32 cellular contexts compared by ENCODE assay signal in the genomic region with DNA sequence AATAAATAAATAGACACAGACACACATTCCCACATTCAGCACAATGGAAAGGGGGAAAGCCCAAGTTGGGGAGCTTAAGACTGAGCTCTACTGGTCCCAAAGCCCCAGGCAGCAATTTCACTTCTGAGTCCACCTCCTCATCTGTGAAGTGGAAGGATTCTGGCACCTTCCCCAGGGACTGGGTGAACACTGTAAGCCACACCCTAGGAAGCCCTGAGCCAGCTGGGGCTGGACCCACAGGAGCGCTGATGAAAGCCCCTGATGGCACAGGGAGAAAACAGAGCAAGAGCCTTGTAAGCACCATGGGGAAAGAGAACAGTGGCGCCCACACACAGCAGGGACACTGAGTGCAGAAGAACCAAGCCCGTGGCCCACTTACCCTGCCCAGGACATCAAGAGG. TPM values are rescaled to one million over a fixed set of nuclear protein-coding genes. Genes with fewer than 3 reads are reported as not detected.
DNase-seq lines count a peak whose midpoint lies in the region; ATAC-seq, FAIRE-seq and TF ChIP-seq lines count a peak whose summit lies in the region.
"Had no signal": no experiment of that assay in that cellular context is flagged by ENCODE, and none has a peak within 500 bp of the region (broad histone marks: within the 10 kb centered on the region; RNA-seq: fewer than 3 reads in every experiment).

No MANE protein-coding gene starts in this region.

- POLR2A ChIA-PET in H1 (lab: Charles Lee; ENCODE audit: partially characterized antibody) = interaction anchor here (2.0 to 2.8 kb wide), 2 partner anchors 8 to 10 kb away, joined by 5 to 8 read pairs; no protein-coding TSS in a partner anchor

- H3K23me2 ChIP-seq in H1 (ENCODE audit: low read depth, low read length) = no peaks in the 10 kb centered on the region

- no peak overlapping the region for H3K4me3 ChIP-seq in MM.1S (ENCODE audit: low read length)
- no peak overlapping the region for H3K4me3 ChIP-seq in H1 (ENCODE audit: extremely low read depth in 1 of 4, insufficient read depth in 2 of 4, low read depth in 3 of 4, low read length in 4 of 4)
- H3K4me3 ChIP-seq in sigmoid colon = no peak overlapping the region
- H3K4me3 ChIP-seq: mucosa of descending colon, pancreas, SJSA1, testis had no signal

- CTCF ChIA-PET in H1 (lab: Charles Lee; ENCODE audit: partially characterized antibody) = interaction anchor here (0.8 to 3.3 kb wide), 4 partner anchors 8 to 17 kb away, joined by 3 to 21 read pairs (median 4); no protein-coding TSS in a partner anchor

- no peak for FAIRE-seq in H1 (lab: Jason Lieb, UNC)
- FAIRE-seq: bronchial epithelial cell, H54, kidney, pancreas had no signal

- H4K8ac ChIP-seq in H1 (ENCODE audit: extremely low read depth, insufficient read depth, low read length) = 0 out of 2 replicates have a peak overlapping the region, but pooled peaks have one; percentile 51

- H3K14ac ChIP-seq in H1 (ENCODE audit: insufficient read length) = no peak overlapping the region

- ATAC-seq in stimulated activated effector memory CD8-positive, alpha-beta T cell treated with anti-CD3 and anti-CD28 coated beads, Interleukin-12 subunit alpha, Interleukin-12 subunit beta, amount 100 ng/mL, for 72 hours = no peak
- no peak for ATAC-seq in HG03342 (IDR thresholded peaks at IDR 0.05; ENCODE audit: unreplicated experiment)
- no peak for ATAC-seq in HG03565 (IDR thresholded peaks at IDR 0.05; ENCODE audit: unreplicated experiment)
- ATAC-seq: activated CD4-positive, alpha-beta T cell treated with anti-CD3 and anti-CD28 coated beads for 36 hours; activated CD8-positive, alpha-beta T cell treated with anti-CD3 and anti-CD28 coated beads, Interleukin-2, amount 10 ng/mL, durations not matched to agents 7 days and 5 days; activated T-helper 17 cell treated with anti-CD3 and anti-CD28 coated beads, Interleukin-2, amount 50 U/mL, for 72 hours; mucosa of descending colon; pancreas had no signal

- WGBS in H1 (ENCODE audit: extremely low coverage in 1 of 2, insufficient coverage in 1 of 2, insufficient read length in 1 of 2, insufficient replicate concordance in 2 of 2, low coverage in 1 of 2, low lambda C conversion rate in 2 of 2, missing lambda C conversion rate in 1 of 2), 2 experiments = 86% methylated on average over 3 of the region's 3 CpGs; no CpG with 5 or more reads in 1 of the 2 experiments
- 94 to 98% methylated on average over 3 of the region's 3 CpGs for WGBS in sigmoid colon, 2 donors

- H4K20me1 ChIP-seq in MM.1S (ENCODE audit: insufficient read depth, low read length) = no peaks in the 10 kb centered on the region
- peaks cover 6 to 7% of the 10 kb centered on the region in 2 experiments for H4K20me1 ChIP-seq in H1 (replicated peaks in 1 of 2; ENCODE audit: control insufficient read depth in 1 of 2, insufficient read depth in 2 of 2, low read length in 2 of 2)

- H2AK5ac ChIP-seq in H1 (ENCODE audit: low read depth, low read length) = no peak overlapping the region

- H3K27ac ChIP-seq in MM.1S (ENCODE audit: low read length) = peak overlapping the region; percentile 97; the same call in 1 of the 2 replicates
- H3K27ac ChIP-seq in H1 (ENCODE audit: low read depth, low read length) = no peak overlapping the region
- peak overlapping the region in 3 of 4 donors; percentile 78 to 86 (median 84) for H3K27ac ChIP-seq in sigmoid colon
- H3K27ac ChIP-seq: 22Rv1, pancreas, testis, VCaP had no signal

- no peak overlapping the region for H4K91ac ChIP-seq in H1 (replicated peaks; ENCODE audit: insufficient read length, low read length)

- H3K18ac ChIP-seq in H1 (ENCODE audit: extremely low read depth, low read length) = no peak overlapping the region

- H3K9ac ChIP-seq in MM.1S (ENCODE audit: low read length) = no peak overlapping the region
- H3K9ac ChIP-seq in H1 (replicated peaks in 1 of 4; ENCODE audit: extremely low read depth in 1 of 4, low read depth in 3 of 4, low read length in 3 of 4) = no peak overlapping the region

- peaks cover 78% of the 10 kb centered on the region for H3K36me3 Mint-ChIP-seq in stimulated activated effector memory CD8-positive, alpha-beta T cell treated with anti-CD3 and anti-CD28 coated beads, Interleukin-12 subunit alpha, Interleukin-12 subunit beta, amount 100 ng/mL, for 72 hours

- no peak overlapping the region for H2BK120ac ChIP-seq in H1 (replicated peaks; ENCODE audit: low read depth, low read length)

- no peak overlapping the region for H3K4me3 Mint-ChIP-seq in stimulated activated effector memory CD8-positive, alpha-beta T cell treated with anti-CD3 and anti-CD28 coated beads, Interleukin-12 subunit alpha, Interleukin-12 subunit beta, amount 100 ng/mL, for 72 hours
- H3K4me3 Mint-ChIP-seq: activated CD4-positive, alpha-beta T cell treated with anti-CD3 and anti-CD28 coated beads for 36 hours; activated CD8-positive, alpha-beta T cell treated with anti-CD3 and anti-CD28 coated beads, Interleukin-2, amount 10 ng/mL, durations not matched to agents 7 days and 5 days; activated T-helper 17 cell treated with anti-CD3 and anti-CD28 coated beads, Interleukin-2, amount 50 U/mL, for 72 hours; CD4-positive, alpha-beta T cell; endodermal cell; nephron progenitor cell; stimulated activated naive CD8-positive, alpha-beta T cell treated with anti-CD3 and anti-CD28 coated beads, Interleukin-15, Interleukin-2, amounts not matched to agents 100 ng/mL and 50 ng/mL, for 24 hours had no signal

- no peak overlapping the region for H3K56ac ChIP-seq in H1 (replicated peaks; ENCODE audit: insufficient read length, low read depth, low read length)

- H3K27ac Mint-ChIP-seq in stimulated activated effector memory CD8-positive, alpha-beta T cell treated with anti-CD3 and anti-CD28 coated beads, Interleukin-12 subunit alpha, Interleukin-12 subunit beta, amount 100 ng/mL, for 72 hours = no peak overlapping the region
- H3K27ac Mint-ChIP-seq: activated CD4-positive, alpha-beta T cell treated with anti-CD3 and anti-CD28 coated beads for 36 hours; activated CD8-positive, alpha-beta T cell treated with anti-CD3 and anti-CD28 coated beads, Interleukin-2, amount 10 ng/mL, durations not matched to agents 7 days and 5 days; activated T-helper 17 cell treated with anti-CD3 and anti-CD28 coated beads, Interleukin-2, amount 50 U/mL, for 72 hours; CD4-positive, alpha-beta T cell; endodermal cell; nephron progenitor cell; stimulated activated naive CD8-positive, alpha-beta T cell treated with anti-CD3 and anti-CD28 coated beads, Interleukin-15, Interleukin-2, amounts not matched to agents 100 ng/mL and 50 ng/mL, for 24 hours had no signal

- peak; percentile 16 for DNase-seq in NCI-H2029 (lab: John Stamatoyannopoulos, UW)
- DNase-seq in NCI-H2029 treated with DMSO at 0.1 percent for 48 hours (lab: John Stamatoyannopoulos, UW) = no peak
- no peak for DNase-seq in MM.1S
- DNase-seq in H1 (ENCODE audit: low read depth in 1 of 2, low spot score in 2 of 2) = no peak
- DNase-seq in sigmoid colon = no peak
- DNase-seq in stimulated activated effector memory CD8-positive, alpha-beta T cell treated with anti-CD3 and anti-CD28 coated beads, Interleukin-12 subunit alpha, Interleukin-12 subunit beta, amount 100 ng/mL, for 72 hours (ENCODE audit: low spot score in 2 of 2) = no peak
- DNase-seq: activated CD4-positive, alpha-beta T cell treated with anti-CD3 and anti-CD28 coated beads for 36 hours; activated CD8-positive, alpha-beta T cell treated with anti-CD3 and anti-CD28 coated beads, Interleukin-2, amount 10 ng/mL, durations not matched to agents 7 days and 5 days; activated naive CD4-positive, alpha-beta T cell treated with anti-CD3 and anti-CD28 coated beads, Interleukin-2, amount 50 U/mL, for 16 hours; CD4-positive, alpha-beta T cell; endodermal cell; foreskin fibroblast; Kasumi-1; kidney; mucosa of descending colon; NCI-H1417 treated with DMSO at 0.1 percent for 48 hours; NCI-H226; NCI-H748 treated with DMSO at 0.1 percent for 48 hours; nephron progenitor cell; pancreas; stimulated activated CD4-positive, alpha-beta T cell treated with anti-CD3 and anti-CD28 coated beads, Interleukin-1b, Interleukin-23, amount 100 ng/mL, for 48 hours; T1000; testis had no signal

- H3K4me1 Mint-ChIP-seq in stimulated activated effector memory CD8-positive, alpha-beta T cell treated with anti-CD3 and anti-CD28 coated beads, Interleukin-12 subunit alpha, Interleukin-12 subunit beta, amount 100 ng/mL, for 72 hours = peaks cover 28% of the 10 kb centered on the region
- H3K4me1 Mint-ChIP-seq: endodermal cell, nephron progenitor cell had no signal

- H2BK5ac ChIP-seq in H1 (ENCODE audit: low read depth, low read length) = no peak overlapping the region

- no peak overlapping the region for H2BK15ac ChIP-seq in H1 (ENCODE audit: low read length)

- H3K36me3 ChIP-seq in MM.1S (replicated peaks; ENCODE audit: insufficient read depth, low read length) = no peaks in the 10 kb centered on the region
- peaks cover 6 to 34% (median 22%) of the 10 kb centered on the region in 4 experiments; a peak in 6 of 8 replicates for H3K36me3 ChIP-seq in H1 (ENCODE audit: control insufficient read depth in 2 of 4, insufficient read depth in 4 of 4, low read length in 3 of 4)
- peaks cover 0 to 35% (median 19%) of the 10 kb centered on the region in 4 donors for H3K36me3 ChIP-seq in sigmoid colon

- no peak for TF ChIP-seq EP300 in H1 (IDR thresholded peaks at IDR 0.05; ENCODE audit: borderline replicate concordance in 1 of 2, low read depth in 2 of 2, low read length in 2 of 2)
- TF ChIP-seq EP300 in sigmoid colon (IDR thresholded peaks at IDR 0.05) = no peak

- no peaks in the 10 kb centered on the region for H3K79me1 ChIP-seq in H1 (ENCODE audit: low read depth, low read length)

- H3K79me2 ChIP-seq in MM.1S (ENCODE audit: low read length) = peaks cover 11% of the 10 kb centered on the region; the same call in 1 of the 2 replicates
- H3K79me2 ChIP-seq in H1 (ENCODE audit: control insufficient read depth in 1 of 2, insufficient read depth in 2 of 2, low read length in 2 of 2) = no peaks in the 10 kb centered on the region

- no peaks in the 10 kb centered on the region for H3K9me3 Mint-ChIP-seq in stimulated activated effector memory CD8-positive, alpha-beta T cell treated with anti-CD3 and anti-CD28 coated beads, Interleukin-12 subunit alpha, Interleukin-12 subunit beta, amount 100 ng/mL, for 72 hours
- H3K9me3 Mint-ChIP-seq: activated T-helper 17 cell treated with anti-CD3 and anti-CD28 coated beads, Interleukin-2, amount 50 U/mL, for 72 hours; CD4-positive, alpha-beta T cell; endodermal cell; nephron progenitor cell; stimulated activated naive CD8-positive, alpha-beta T cell treated with anti-CD3 and anti-CD28 coated beads, Interleukin-15, Interleukin-2, amounts not matched to agents 100 ng/mL and 50 ng/mL, for 24 hours had no signal

- H2AFZ ChIP-seq in MM.1S (ENCODE audit: low read length) (no peak overlapping the region), H1 (ENCODE audit: low read length) (no peak overlapping the region)

- TF ChIP-seq POLR2A in H1 (IDR thresholded peaks at IDR 0.05; ENCODE audit: control extremely low read depth in 1 of 2, low read depth in 2 of 2, low read length in 2 of 2) (no peak), sigmoid colon (IDR thresholded peaks at IDR 0.05) (no peak)

- intact Hi-C loops in sigmoid colon (cut with DNase I) = no loop called here

- no peak overlapping the region for H3K4ac ChIP-seq in H1 (replicated peaks; ENCODE audit: insufficient read length, low read depth, low read length)

- H3K27me3 ChIP-seq in MM.1S (replicated peaks; ENCODE audit: insufficient read depth, low read length) = no peaks in the 10 kb centered on the region
- H3K27me3 ChIP-seq in H1 (replicated peaks in 1 of 4; ENCODE audit: control insufficient read depth in 3 of 4, extremely low read depth in 1 of 4, insufficient read depth in 3 of 4, low read length in 3 of 4) = no peaks in the 10 kb centered on the region
- H3K27me3 ChIP-seq in sigmoid colon = no peaks in the 10 kb centered on the region
- H3K27me3 ChIP-seq: pancreas, SJSA1, testis had no signal

- H3K4me1 ChIP-seq in MM.1S (ENCODE audit: low read length) (peaks cover 47% of the 10 kb centered on the region), H1 (replicated peaks in 1 of 4; ENCODE audit: control insufficient read depth in 3 of 4, insufficient read depth in 4 of 4, low read length in 3 of 4) (no peaks in the 10 kb centered on the region), sigmoid colon (peaks cover 0 to 33% (median 16%) of the 10 kb centered on the region in 4 donors)
- H3K4me1 ChIP-seq: pancreas had no signal

- H2BK12ac ChIP-seq in H1 (ENCODE audit: low read depth, low read length) = no peak overlapping the region

- H2BK20ac ChIP-seq in H1 (ENCODE audit: low read length) = no peak overlapping the region

- no peak for TF ChIP-seq RAD21 in H1 (IDR thresholded peaks at IDR 0.05 in 1 of 2, conservative IDR thresholded peaks at IDR 0.05 in 1 of 2; ENCODE audit: low read depth in 2 of 2, low read length in 2 of 2)

- H3K9me3 ChIP-seq in MM.1S (replicated peaks; ENCODE audit: insufficient read depth, low read length) (no peaks in the 10 kb centered on the region), H1 (ENCODE audit: insufficient read depth in 2 of 2, low read depth in 1 of 2, low read length in 1 of 2) (no peaks in the 10 kb centered on the region), sigmoid colon (no peaks in the 10 kb centered on the region)
- H3K9me3 ChIP-seq: mucosa of descending colon, pancreas, SJSA1, testis had no signal

- peaks cover 37% of the 10 kb centered on the region for H3F3A ChIP-seq in MM.1S (ENCODE audit: insufficient read depth, low read length)

- H3K23ac ChIP-seq in H1 (ENCODE audit: insufficient read length) = no peak overlapping the region

- H3K4me2 ChIP-seq in MM.1S (ENCODE audit: low read depth, low read length) (no peak overlapping the region), H1 (ENCODE audit: insufficient read depth in 1 of 2, low read depth in 2 of 2, low read length in 2 of 2) (no peak overlapping the region)

- TF ChIP-seq CTCF in MM.1S (IDR thresholded peaks at IDR 0.05; ENCODE audit: low read length) = no peak
- TF ChIP-seq CTCF in H1 (IDR thresholded peaks at IDR 0.05; ENCODE audit: control extremely low read depth in 1 of 3, insufficient read depth in 1 of 3, low read depth in 1 of 3, low read length in 3 of 3) = no peak
- TF ChIP-seq CTCF in sigmoid colon (IDR thresholded peaks at IDR 0.05) = no peak

- H4K5ac ChIP-seq in H1 (ENCODE audit: insufficient read length, low read depth, low read length) = no peak overlapping the region

- no peaks in the 10 kb centered on the region for H3K9me2 ChIP-seq in MM.1S (replicated peaks; ENCODE audit: insufficient read depth, low read length)

RNA-seq across cellular contexts. Expression of a gene that starts 37.8 kb away (rescaled TPM):
- total RNA-seq in H1 (2021; fragmentation: NEBNext Ultra II Directional; extraction: Animal tissue kit (Norgen Biotek cat#: 25700)) = 36.6 and 37.2 TPM in 2 replicates
- 17.6 and 22.4 TPM in 2 replicates for polyA plus RNA-seq in H1 (2011; rRNA removed)
- polyA plus RNA-seq in H1 (2011; cell fraction: cytosol; rRNA removed) = 15.2 TPM
- 31.3 TPM for polyA plus RNA-seq in H1 (2011; cell fraction: nucleus; rRNA removed)
- 29.7 to 35.7 TPM (median 31.8 TPM) in 4 replicates for polyA plus RNA-seq in H1 (2012, experiment 1 of 2)
- polyA plus RNA-seq in H1 (2012, experiment 2 of 2) = 13.3 TPM
- 18.0 TPM for polyA plus RNA-seq in H1 (2013, experiment 1 of 2)
- polyA plus RNA-seq in H1 (2013, experiment 2 of 2) = 17.5 TPM
- 19.7 and 27.4 TPM in 2 replicates for polyA minus RNA-seq in H1 (2011; rRNA and poly(A)+ RNA removed)
- 28.3 TPM for polyA minus RNA-seq in H1 (2011; cell fraction: cytosol; rRNA and poly(A)+ RNA removed)
- 32.3 TPM for polyA minus RNA-seq in H1 (2011; cell fraction: nucleus; rRNA and poly(A)+ RNA removed)
- 10 to 100 TPM; 15.0 to 38.2 (median 17.9) TPM for total RNA-seq in sigmoid colon
- polyA plus RNA-seq in sigmoid colon = 10 to 100 TPM; 14.4 to 25.6 (median 15.7) TPM
